Comparison of ENCODE assay signal across 12 cellular contexts in the genomic region with DNA sequence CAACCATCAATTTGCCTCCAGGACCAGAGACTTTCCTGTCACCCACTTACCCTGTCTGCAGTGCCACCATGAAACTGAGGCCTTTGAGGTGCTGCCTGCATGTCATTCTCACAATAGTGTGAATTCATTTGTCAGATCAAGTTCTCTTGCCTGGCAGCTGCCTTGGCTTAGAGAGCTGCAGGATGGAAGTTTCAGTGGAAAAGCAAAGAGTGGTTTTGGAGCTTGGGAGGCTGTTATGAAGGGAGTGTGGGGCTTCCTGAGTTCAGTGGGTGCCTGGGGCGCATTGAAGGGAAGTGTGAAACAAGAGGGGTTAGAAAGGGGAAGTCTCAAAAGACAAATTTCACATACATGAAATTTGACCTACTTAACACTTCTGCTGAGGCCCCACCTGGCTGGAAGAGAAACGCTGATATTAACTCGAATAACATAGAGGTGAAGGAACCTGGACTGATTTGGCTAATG. TPM values are rescaled to one million over a fixed set of nuclear protein-coding genes. Genes with fewer than 3 reads are reported as not detected.
DNase-seq lines count a peak whose midpoint lies in the region; ATAC-seq and TF ChIP-seq lines count a peak whose summit lies in the region.
"Had no signal": no experiment of that assay in that cellular context is flagged by ENCODE, and none has a peak within 500 bp of the region (broad histone marks: within the 10 kb centered on the region; RNA-seq: fewer than 3 reads in every experiment).

No MANE protein-coding gene starts in this region.

- H3K9me3 ChIP-seq in left ventricle myocardium inferior (replicated peaks) = no peaks in the 10 kb centered on the region
- H3K9me3 ChIP-seq in right cardiac atrium (ENCODE audit: control insufficient read depth, low read length) = no peaks in the 10 kb centered on the region

- H3K4me1 ChIP-seq in left ventricle myocardium inferior (peaks cover 36% of the 10 kb centered on the region), right cardiac atrium (ENCODE audit: control insufficient read depth, insufficient read depth, low read length) (peaks cover 9% of the 10 kb centered on the region)

- DNase-seq in left ventricle myocardium inferior (no peak), right cardiac atrium (no peak), NCI-H1417 treated with DMSO at 0.1 percent for 48 hours (lab: John Stamatoyannopoulos, UW) (no peak), endothelial cell (ENCODE audit: low spot score) (no peak), COR-L47 (lab: John Stamatoyannopoulos, UW) (no peak), NCI-H524 treated with DMSO at 0.1 percent for 48 hours (lab: John Stamatoyannopoulos, UW) (no peak)
- DNase-seq in activated T-helper 1 cell treated with anti-CD3 and anti-CD28 coated beads, Interleukin-12 subunit alpha, Interleukin-12 subunit beta, Interleukin-2, Interleukin-4 antibody, amounts not matched to agents 30 ng/mL and 10 ng/mL and 1 ng/mL, durations not matched to agents 14 hours and 24 hours and 36 hours (ENCODE audit: low spot score) = no peak
- DNase-seq: NCI-H446 treated with DMSO at 0.1 percent for 48 hours; stimulated activated CD4-positive, alpha-beta T cell treated with anti-CD3 and anti-CD28 coated beads, Interleukin-4, amount 100 ng/mL, for 4 hours had no signal

- H3K27ac ChIP-seq in left ventricle myocardium inferior (replicated peaks) (peak overlapping the region; percentile 81), right cardiac atrium (ENCODE audit: low read length) (no peak overlapping the region)

- no peak for TF ChIP-seq CTCF in left ventricle myocardium inferior (IDR thresholded peaks at IDR 0.05; ENCODE audit: borderline replicate concordance)
- TF ChIP-seq CTCF in endothelial cell (IDR thresholded peaks at IDR 0.05; ENCODE audit: unreplicated experiment) = no peak

- H3K36me3 Mint-ChIP-seq in activated T-helper 1 cell treated with anti-CD3 and anti-CD28 coated beads, Interleukin-12 subunit alpha, Interleukin-12 subunit beta, Interleukin-2, Interleukin-4 antibody, amounts not matched to agents 30 ng/mL and 10 ng/mL and 1 ng/mL, durations not matched to agents 14 hours and 24 hours and 36 hours (ENCODE audit: low read depth) = no peaks in the 10 kb centered on the region
- H3K36me3 Mint-ChIP-seq in endothelial cell (ENCODE audit: low read depth, unreplicated experiment) = no peaks in the 10 kb centered on the region

- H3K27me3 Mint-ChIP-seq in activated T-helper 1 cell treated with anti-CD3 and anti-CD28 coated beads, Interleukin-12 subunit alpha, Interleukin-12 subunit beta, Interleukin-2, Interleukin-4 antibody, amounts not matched to agents 30 ng/mL and 10 ng/mL and 1 ng/mL, durations not matched to agents 14 hours and 24 hours and 36 hours (ENCODE audit: insufficient read depth) = peaks cover 4% of the 10 kb centered on the region
- peaks cover 3% of the 10 kb centered on the region for H3K27me3 Mint-ChIP-seq in endothelial cell (ENCODE audit: unreplicated experiment)

- H3K27ac Mint-ChIP-seq in activated T-helper 1 cell treated with anti-CD3 and anti-CD28 coated beads, Interleukin-12 subunit alpha, Interleukin-12 subunit beta, Interleukin-2, Interleukin-4 antibody, amounts not matched to agents 30 ng/mL and 10 ng/mL and 1 ng/mL, durations not matched to agents 14 hours and 24 hours and 36 hours = peak overlapping the region; percentile 69
- H3K27ac Mint-ChIP-seq in endothelial cell (ENCODE audit: unreplicated experiment) = no peak overlapping the region

- peak overlapping the region; percentile 29 for H3K4me3 Mint-ChIP-seq in activated T-helper 1 cell treated with anti-CD3 and anti-CD28 coated beads, Interleukin-12 subunit alpha, Interleukin-12 subunit beta, Interleukin-2, Interleukin-4 antibody, amounts not matched to agents 30 ng/mL and 10 ng/mL and 1 ng/mL, durations not matched to agents 14 hours and 24 hours and 36 hours
- H3K4me3 Mint-ChIP-seq in endothelial cell (ENCODE audit: unreplicated experiment) = no peak overlapping the region

- H3K36me3 ChIP-seq in left ventricle myocardium inferior = no peaks in the 10 kb centered on the region

- H3K4me1 Mint-ChIP-seq in activated T-helper 1 cell treated with anti-CD3 and anti-CD28 coated beads, Interleukin-12 subunit alpha, Interleukin-12 subunit beta, Interleukin-2, Interleukin-4 antibody, amounts not matched to agents 30 ng/mL and 10 ng/mL and 1 ng/mL, durations not matched to agents 14 hours and 24 hours and 36 hours (ENCODE audit: low read depth) = peaks cover 73% of the 10 kb centered on the region
- peaks cover 37% of the 10 kb centered on the region for H3K4me1 Mint-ChIP-seq in endothelial cell (ENCODE audit: unreplicated experiment)

- 75% methylated on average over 3 of the region's 3 CpGs for WGBS in right cardiac atrium

- H3K27me3 ChIP-seq in left ventricle myocardium inferior (ENCODE audit: low read depth) (no peaks in the 10 kb centered on the region), right cardiac atrium (ENCODE audit: control insufficient read depth, insufficient read depth) (no peaks in the 10 kb centered on the region)

- ATAC-seq in right cardiac atrium (no peak), HG03175 (IDR thresholded peaks at IDR 0.05; ENCODE audit: unreplicated experiment) (peak; percentile 61)
- ATAC-seq: HCT116 had no signal

- no peak overlapping the region for H3K4me3 ChIP-seq in left ventricle myocardium inferior
- H3K4me3 ChIP-seq in right cardiac atrium (ENCODE audit: low read length) = no peak overlapping the region
- H3K4me3 ChIP-seq: lung had no signal

- H3K9me3 Mint-ChIP-seq in activated T-helper 1 cell treated with anti-CD3 and anti-CD28 coated beads, Interleukin-12 subunit alpha, Interleukin-12 subunit beta, Interleukin-2, Interleukin-4 antibody, amounts not matched to agents 30 ng/mL and 10 ng/mL and 1 ng/mL, durations not matched to agents 14 hours and 24 hours and 36 hours = no peaks in the 10 kb centered on the region
- no peaks in the 10 kb centered on the region for H3K9me3 Mint-ChIP-seq in endothelial cell (ENCODE audit: unreplicated experiment)

- intact Hi-C loops in left ventricle myocardium inferior (cut with micrococcal nuclease) = no loop called here
- intact Hi-C loops in right cardiac atrium (cut with DNase I) = no loop called here
- intact Hi-C loops in activated T-helper 1 cell treated with anti-CD3 and anti-CD28 coated beads, Interleukin-12 subunit alpha, Interleukin-12 subunit beta, Interleukin-2, Interleukin-4 antibody, amounts not matched to agents 30 ng/mL and 10 ng/mL and 1 ng/mL, durations not matched to agents 14 hours and 24 hours and 36 hours (cut with micrococcal nuclease) = no loop called here

RNA-seq across cellular contexts. Expression of a gene that starts 7.9 kb away (rescaled TPM):
- 200 TPM for total RNA-seq in left ventricle myocardium inferior
- total RNA-seq in right cardiac atrium = 10 to 100 TPM; 22.9 to 31.3 (median 24.2) TPM
- 12.4 TPM for polyA plus RNA-seq in right cardiac atrium
- total RNA-seq in activated T-helper 1 cell treated with anti-CD3 and anti-CD28 coated beads, Interleukin-12 subunit alpha, Interleukin-12 subunit beta, Interleukin-2, Interleukin-4 antibody, amounts not matched to agents 30 ng/mL and 10 ng/mL and 1 ng/mL, durations not matched to agents 14 hours and 24 hours and 36 hours = 306 and 313 TPM in 2 replicates
- total RNA-seq in endothelial cell (ENCODE audit: unreplicated experiment) = 137 TPM
